8 cellular contexts compared by ENCODE assay signal in genomic region chr11:63670738-63671321, GRCh38. TPM values are rescaled to one million over a fixed set of nuclear protein-coding genes. Genes with fewer than 3 reads are reported as not detected.
A peak's percentile ranks its signal among the peaks of the same experiment; 100 is the strongest.
DNase-seq lines count a peak whose midpoint lies in the region; ATAC-seq and TF ChIP-seq lines count a peak whose summit lies in the region.

No MANE protein-coding gene starts in this region.

- 0% methylated on average over 3 to 5 of the region's 54 CpGs for WGBS in gastroesophageal sphincter (ENCODE audit: low coverage in 1 of 2), 2 donors

- H3K36me3 ChIP-seq in NT2/D1 (ENCODE audit: insufficient read depth, insufficient read length, low read length) (peaks cover 6% of the 10 kb centered on the region), gastroesophageal sphincter (no peaks in the 10 kb centered on the region), neuron (ENCODE audit: insufficient read depth, low read length) (no peaks in the 10 kb centered on the region)

- TF ChIP-seq CTCF in gastroesophageal sphincter (IDR thresholded peaks at IDR 0.05): peak in 2 of 4 experiments; percentile 24 to 66

- DNase-seq in Ammon's horn (ENCODE audit: low spot score) (peak; percentile 71), NT2/D1 (ENCODE audit: low read depth, low spot score) (no peak), NCI-H446 treated with DMSO at 0.1 percent for 48 hours (lab: John Stamatoyannopoulos, UW) (no peak)
- DNase-seq in activated gamma-delta T cell treated with anti-CD3 and anti-CD28 coated beads, Interleukin-2, amount 50 U/mL, for 16 hours (ENCODE audit: low read depth): peak; percentile 9

- TF ChIP-seq EP300 in gastroesophageal sphincter (IDR thresholded peaks at IDR 0.05): no peak

- peak overlapping the region; percentile 98 to 100 (median 99) for H3K27ac ChIP-seq in gastroesophageal sphincter

- H3K4me1 ChIP-seq in NT2/D1 (ENCODE audit: insufficient read depth, insufficient read length) (no peaks in the 10 kb centered on the region), gastroesophageal sphincter (peaks cover 0 to 52% (median 37%) of the 10 kb centered on the region in 3 donors), neuron (ENCODE audit: insufficient read depth, low read length) (peaks cover 2% of the 10 kb centered on the region)

- H3K9me3 ChIP-seq in NT2/D1 (ENCODE audit: insufficient read depth, low read length) (peaks cover 7% of the 10 kb centered on the region; the same call in 1 of the 2 replicates), gastroesophageal sphincter (no peaks in the 10 kb centered on the region), neuron (ENCODE audit: low read length) (peaks cover 2% of the 10 kb centered on the region)

- peak overlapping the region; percentile 67 for H3K9ac ChIP-seq in NT2/D1 (ENCODE audit: insufficient read length, low read depth)

- no peak for TF ChIP-seq POLR2A in gastroesophageal sphincter (IDR thresholded peaks at IDR 0.05)

- ATAC-seq in GM18517 (IDR thresholded peaks at IDR 0.05; ENCODE audit: unreplicated experiment) (peak; percentile 17), HG03066 (IDR thresholded peaks at IDR 0.05; ENCODE audit: low read depth, unreplicated experiment) (peak; percentile 40), gastroesophageal sphincter (peak; percentile 38)

- peak overlapping the region; percentile 49 for H3K4me3 ChIP-seq in NT2/D1 (ENCODE audit: insufficient read length, low read depth)
- peak overlapping the region; percentile 73 to 86 for H3K4me3 ChIP-seq in gastroesophageal sphincter
- H3K4me3 ChIP-seq in neuron (ENCODE audit: low read length): peak overlapping the region; percentile 52

- H3K27me3 ChIP-seq in NT2/D1 (ENCODE audit: insufficient read depth, insufficient read length) (no peaks in the 10 kb centered on the region), gastroesophageal sphincter (no peaks in the 10 kb centered on the region), neuron (ENCODE audit: insufficient read depth, low read length) (peaks cover 17% of the 10 kb centered on the region)

- peak overlapping the region; percentile 89 for H2AFZ ChIP-seq in neuron (ENCODE audit: low read depth, low read length)

RNA-seq across cellular contexts. Expression of gene ATL3, which starts 0.3 kb away (rescaled TPM):
- 100 to 1,000 TPM; 155 to 221 (median 202) TPM for total RNA-seq in gastroesophageal sphincter

RNA-seq across cellular contexts. Expression of gene RTN3, which starts 10.5 kb away (rescaled TPM):
- 100 to 1,000 TPM in 1 of 4 donors, 10 to 100 TPM in 3; 78.4 to 115 (median 94.2) TPM for total RNA-seq in gastroesophageal sphincter

RNA-seq across cellular contexts. Expression of gene PLAAT3, which starts 56.6 kb away (rescaled TPM):
- total RNA-seq in gastroesophageal sphincter: 10 to 100 TPM; 45.9 to 69.1 (median 53.2) TPM

Comparison
In these comparisons a context has a peak if more than half of its experiments do, and no peak if none do; other contexts are left out.
1. DNase-seq: peak in Ammon's horn (single experiment) and activated gamma-delta T cell treated with anti-CD3 and anti-CD28 coated beads, Interleukin-2, amount 50 U/mL, for 16 hours (single experiment); none in NT2/D1 (single experiment) and NCI-H446 treated with DMSO at 0.1 percent for 48 hours (single experiment).
2. Peak in every context shown above with its lines, with median percentiles within 50 percentile points of each other: ATAC-seq and H3K4me3 ChIP-seq.